Comparison of ENCODE assay signal across 8 cellular contexts in genomic region chr11:75565221-75565814, GRCh38. TPM values are rescaled to one million over a fixed set of nuclear protein-coding genes. Genes with fewer than 3 reads are reported as not detected.
DNase-seq lines count a peak whose midpoint lies in the region; ATAC-seq, FAIRE-seq and TF ChIP-seq lines count a peak whose summit lies in the region.

No MANE protein-coding gene starts in this region.

- no peak overlapping the region for H2BK120ac ChIP-seq in mesendoderm (ENCODE audit: low read depth, low read length)

- H3K79me1 ChIP-seq in mesendoderm (ENCODE audit: low read length), result peaks cover 31% of the 10 kb centered on the region

- H3K18ac ChIP-seq in mesendoderm (ENCODE audit: low read length), result no peak overlapping the region

- peak in 1 of 2 experiments; percentile 38 for DNase-seq in A549 (ENCODE audit: low read depth in 1 of 2, low spot score in 1 of 2)
- DNase-seq in effector memory CD8-positive, alpha-beta T cell, result no peak
- peak; percentile 54 for DNase-seq in mesendoderm
- no peak for DNase-seq in HEK293T (ENCODE audit: extremely low spot score)
- no peak for DNase-seq in NOMO-1 (lab: John Stamatoyannopoulos, UW; ENCODE audit: unreplicated experiment in 2 of 2)
- no peak for DNase-seq in OCI-M1 (lab: John Stamatoyannopoulos, UW)

- peaks cover 59% of the 10 kb centered on the region for H3K36me3 ChIP-seq in HUES64 (ENCODE audit: insufficient read depth, low read length)
- peaks cover 37% of the 10 kb centered on the region for H3K36me3 ChIP-seq in mesendoderm (ENCODE audit: control insufficient read depth, insufficient read depth, low read length)

- H3K56ac ChIP-seq in mesendoderm (ENCODE audit: low read length), result peak overlapping the region; percentile 95

- no peak for TF ChIP-seq RAD21 in A549 (conservative IDR thresholded peaks at IDR 0.05 in 1 of 2, IDR thresholded peaks at IDR 0.05 in 1 of 2)

- POLR2A ChIA-PET in A549 (lab: Yijun Ruan, JAX) (interaction anchor here (1.6 kb wide), 1 partner anchor 10 kb away, joined by 3 read pairs; no protein-coding TSS in a partner anchor), HEK293T (lab: Yijun Ruan, JAX) (interaction anchor here (1.6 to 2.4 kb wide), 2 partner anchors 11 to 19 kb away, joined by 5 to 6 read pairs; no protein-coding TSS in a partner anchor)

- no peak overlapping the region for H4K8ac ChIP-seq in mesendoderm (ENCODE audit: low read depth, low read length)

- H2BK5ac ChIP-seq in mesendoderm (ENCODE audit: low read length), result no peak overlapping the region

- H3K4me3 Mint-ChIP-seq in effector memory CD8-positive, alpha-beta T cell, result no peak overlapping the region

- no peak overlapping the region; the same call in 2 of the 3 replicates for H3K4me3 ChIP-seq in A549
- H3K4me3 ChIP-seq in HUES64 (ENCODE audit: low read length), result peak overlapping the region; percentile 11; the same call in 1 of the 2 replicates
- no peak overlapping the region for H3K4me3 ChIP-seq in mesendoderm (ENCODE audit: low read length)

- no peak overlapping the region for H2AK5ac ChIP-seq in mesendoderm (ENCODE audit: low read length)

- CTCF ChIA-PET in A549 (lab: Yijun Ruan, JAX), result interaction anchor here (0.9 to 17.9 kb wide), 6 partner anchors 10 to 285 kb away, joined by 3 to 137 read pairs (median 4); no protein-coding TSS in a partner anchor
- CTCF ChIA-PET in HEK293T (lab: Yijun Ruan, JAX), result no interaction called here

- H3K27me3 Mint-ChIP-seq in effector memory CD8-positive, alpha-beta T cell, result no peaks in the 10 kb centered on the region

- no peak for FAIRE-seq in A549 (lab: Jason Lieb, UNC)

- peak overlapping the region; percentile 66 for H3K23ac ChIP-seq in mesendoderm (ENCODE audit: low read length)

- H3K79me2 ChIP-seq in mesendoderm (ENCODE audit: control insufficient read depth, insufficient read depth, low read length), result peaks cover 61% of the 10 kb centered on the region

- H3K4me1 ChIP-seq in A549 (peaks cover 38% of the 10 kb centered on the region), HUES64 (ENCODE audit: insufficient read depth, low read length) (peaks cover 33% of the 10 kb centered on the region), mesendoderm (ENCODE audit: control insufficient read depth, low read depth, low read length) (peaks cover 23% of the 10 kb centered on the region)

- no peak overlapping the region for H2BK15ac ChIP-seq in mesendoderm (replicated peaks; ENCODE audit: low read depth)

- no peak overlapping the region for H4K5ac ChIP-seq in mesendoderm (ENCODE audit: low read length)

- no peak overlapping the region for H3K4ac ChIP-seq in mesendoderm (ENCODE audit: low read depth, low read length)

- H3K27me3 ChIP-seq in HUES64 (ENCODE audit: insufficient read depth, low read length), result no peaks in the 10 kb centered on the region
- H3K27me3 ChIP-seq in mesendoderm (ENCODE audit: insufficient read depth, low read length, poor library complexity), result no peaks in the 10 kb centered on the region

- H3K4me1 Mint-ChIP-seq in effector memory CD8-positive, alpha-beta T cell (ENCODE audit: low read depth in 2 of 2), result peaks cover 45% of the 10 kb centered on the region in 2 donors

- no peak for TF ChIP-seq POLR2A in A549 (IDR thresholded peaks at IDR 0.05; ENCODE audit: low read length)

- H3K9ac ChIP-seq in HUES64 (ENCODE audit: low read depth, low read length) (no peak overlapping the region), mesendoderm (ENCODE audit: low read length) (peak overlapping the region; percentile 94)

- no peak for TF ChIP-seq EP300 in A549 (IDR thresholded peaks at IDR 0.05)

- 12% methylated on average over 5 of the region's 5 CpGs for WGBS in A549 (ENCODE audit: missing lambda C conversion rate)
- WGBS in HUES64, result 52% methylated on average over 5 of the region's 5 CpGs
- WGBS in mesendoderm (ENCODE audit: extremely low coverage, insufficient coverage, low lambda C conversion rate), result no CpG with 5 or more reads among the region's 5 CpGs

- ATAC-seq in A549 (no peak), HG02884 (IDR thresholded peaks at IDR 0.05; ENCODE audit: unreplicated experiment) (no peak)
- no peak for ATAC-seq in effector memory CD8-positive, alpha-beta T cell (replicated peaks)

- no peaks in the 10 kb centered on the region for H3K9me3 Mint-ChIP-seq in effector memory CD8-positive, alpha-beta T cell

- H3K36me3 Mint-ChIP-seq in effector memory CD8-positive, alpha-beta T cell (ENCODE audit: insufficient read depth), result peaks cover 15% of the 10 kb centered on the region

- H3K9me3 ChIP-seq in A549 (no peaks in the 10 kb centered on the region), HUES64 (ENCODE audit: insufficient read depth, low read depth, low read length) (no peaks in the 10 kb centered on the region)

- no peak for TF ChIP-seq CTCF in A549 (IDR thresholded peaks at IDR 0.05)

- peak overlapping the region; percentile 96 for H3K4me2 ChIP-seq in A549
- H3K4me2 ChIP-seq in mesendoderm (ENCODE audit: low read length), result peak overlapping the region; percentile 100

- H3K27ac ChIP-seq in A549 (peak overlapping the region; percentile 60 to 97; a peak in 5 of 6 replicates), HUES64 (ENCODE audit: low read depth, low read length) (peak overlapping the region; percentile 99; the same call in 1 of the 2 replicates), mesendoderm (ENCODE audit: low read depth, low read length) (no peak overlapping the region)

- peak overlapping the region; percentile 82 to 91 for H3K27ac Mint-ChIP-seq in effector memory CD8-positive, alpha-beta T cell

TF ChIP-seq in A549, 52 proteins besides CTCF, POLR2A, EP300 and RAD21:
- TF ChIP-seq ZC3H11A (IDR thresholded peaks at IDR 0.05), result no peak
- TF ChIP-seq MYC (IDR thresholded peaks at IDR 0.05; ENCODE audit: borderline replicate concordance, low read length), result no peak
- TF ChIP-seq CHD4 (IDR thresholded peaks at IDR 0.05; ENCODE audit: borderline replicate concordance), result no peak
- TF ChIP-seq RARB (CRISPR knock-in tag; IDR thresholded peaks at IDR 0.05), result no peak
- TF ChIP-seq FOSL2 (IDR thresholded peaks at IDR 0.05), result peak; percentile 43; the same call in 1 of the 2 replicates
- peak; percentile 62 for TF ChIP-seq FOSL2 (CRISPR knock-in tag; IDR thresholded peaks at IDR 0.05)
- no peak for TF ChIP-seq NR3C1 (IDR thresholded peaks at IDR 0.05)

TF ChIP-seq in HEK293T, 16 proteins besides CTCF, POLR2A, EP300 and RAD21:
- TF ChIP-seq FOXM1 (IDR thresholded peaks at IDR 0.05; ENCODE audit: borderline replicate concordance), result no peak
- no peak for TF ChIP-seq ZNF384 (IDR thresholded peaks at IDR 0.05)
- no peak for TF ChIP-seq FOXK2 (IDR thresholded peaks at IDR 0.05)
- no peak for TF ChIP-seq PKNOX1 (IDR thresholded peaks at IDR 0.05)
- TF ChIP-seq SP1 (IDR thresholded peaks at IDR 0.05), result no peak
- TF ChIP-seq BHLHE40 (IDR thresholded peaks at IDR 0.05; ENCODE audit: borderline replicate concordance), result no peak
- TF ChIP-seq FOXA1 (IDR thresholded peaks at IDR 0.05), result no peak
- no peak for TF ChIP-seq L3MBTL2 (conservative IDR thresholded peaks at IDR 0.05)
- no peak for TF ChIP-seq HDGF (IDR thresholded peaks at IDR 0.05; ENCODE audit: borderline replicate concordance)
- TF ChIP-seq SUZ12 (IDR thresholded peaks at IDR 0.05), result no peak
- TF ChIP-seq LEF1 (IDR thresholded peaks at IDR 0.05; ENCODE audit: borderline replicate concordance), result no peak
- TF ChIP-seq ELF4 (IDR thresholded peaks at IDR 0.05), result no peak
- no peak for TF ChIP-seq CTBP1 (IDR thresholded peaks at IDR 0.05; ENCODE audit: borderline replicate concordance)
- no peak for TF ChIP-seq TARDBP (IDR thresholded peaks at IDR 0.05)
- no peak for TF ChIP-seq ARNT (IDR thresholded peaks at IDR 0.05)
TF ChIP-seq in HEK293T: peak in this region for 0.

RNA-seq across cellular contexts. Expression of gene SERPINH1, which starts 3.3 kb away (rescaled TPM):
- polyA plus RNA-seq in A549 (2011; rRNA removed), result 70.7 and 79.3 TPM in 2 replicates
- polyA plus RNA-seq in A549 (2012; cell fraction: cytosol; rRNA removed), result 113 and 144 TPM in 2 replicates
- polyA plus RNA-seq in A549 (2012; cell fraction: nucleus; rRNA removed), result 212 and 377 TPM in 2 replicates
- 151 to 162 TPM (median 151 TPM) in 3 replicates for polyA plus RNA-seq in A549 (2017; fragmentation: RNase III; extraction: RNeasy Plus Mini Kit Qiagen cat#74134 plus additional on column Dnase treatment)
- polyA minus RNA-seq in A549 (2011; rRNA and poly(A)+ RNA removed), result 48.4 and 51.1 TPM in 2 replicates
- polyA plus RNA-seq in HUES64 (2013, experiment 1 of 2), result 358 TPM
- polyA plus RNA-seq in HUES64 (2013, experiment 2 of 2), result 392 TPM
- 398 TPM for polyA plus RNA-seq in mesendoderm (2013, experiment 1 of 2)
- polyA plus RNA-seq in mesendoderm (2013, experiment 2 of 2), result 396 TPM

RNA-seq across cellular contexts. Expression of gene GDPD5, which starts 39.6 kb away (rescaled TPM):
- polyA plus RNA-seq in A549 (2011; rRNA removed) (3.9 and 4.7 TPM in 2 replicates), A549 (2017; fragmentation: RNase III; extraction: RNeasy Plus Mini Kit Qiagen cat#74134 plus additional on column Dnase treatment) (5.8 to 7.9 TPM (median 5.9 TPM) in 3 replicates)
- polyA plus RNA-seq in A549 (2012; cell fraction: cytosol; rRNA removed), result 4.5 and 7.7 TPM in 2 replicates
- 27.2 and 29.2 TPM in 2 replicates for polyA plus RNA-seq in A549 (2012; cell fraction: nucleus; rRNA removed)
- polyA minus RNA-seq in A549 (2011; rRNA and poly(A)+ RNA removed), result 8.3 and 14.5 TPM in 2 replicates
- 6.2 TPM for polyA plus RNA-seq in HUES64 (2013, experiment 1 of 2)
- polyA plus RNA-seq in HUES64 (2013, experiment 2 of 2), result 5.5 TPM
- 10.9 TPM for polyA plus RNA-seq in mesendoderm (2013, experiment 1 of 2)
- polyA plus RNA-seq in mesendoderm (2013, experiment 2 of 2), result 11.4 TPM
